17 cellular contexts compared by ENCODE assay signal in the genomic region with DNA sequence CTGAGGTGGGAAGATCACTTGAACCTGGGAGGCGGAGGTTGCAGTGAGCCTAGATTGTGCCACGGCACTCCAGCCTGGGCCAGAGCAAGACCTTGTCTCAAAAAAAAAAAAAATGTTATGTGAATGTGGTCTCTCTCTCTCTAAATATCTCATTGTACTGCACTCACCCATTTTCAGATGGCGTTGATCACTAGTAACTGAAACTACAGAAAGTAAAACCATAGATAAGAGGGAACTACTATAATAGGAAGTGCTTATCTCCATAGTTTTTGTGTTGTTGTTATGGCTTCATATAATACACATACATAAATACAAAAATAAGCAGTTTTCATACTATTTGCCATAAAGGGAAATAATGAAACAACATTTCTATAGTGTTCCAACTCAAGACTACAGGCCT.
"Had no signal": no experiment of that assay in that cellular context is flagged by ENCODE, and none has a peak within 500 bp of the region (broad histone marks: within the 10 kb centered on the region; RNA-seq: fewer than 3 reads in every experiment).

No MANE protein-coding gene starts in this region.

- ATAC-seq: gastrocnemius medialis; left ventricle myocardium superior; natural killer cell; stimulated activated naive B cell treated with anti-CD40 and anti-IgM and Interleukin-4, amounts not matched to agents 10 μg/mL and 1 μg/mL and 100 μg/mL, for 72 hours had no signal

- DNase-seq: activated CD4-positive, alpha-beta memory T cell treated with anti-CD3 and anti-CD28 coated beads, Interleukin-2, amount 10 ng/mL, durations not matched to agents 7 days and 5 days; activated CD4-positive, alpha-beta T cell treated with anti-CD3 and anti-CD28 coated beads, Interleukin-2, amount 10 ng/mL, durations not matched to agents 24 days and 14 days; activated effector memory CD4-positive, alpha-beta T cell treated with anti-CD3 and anti-CD28 coated beads, Interleukin-2, amount 50 U/mL, for 16 hours; activated naive CD4-positive, alpha-beta T cell treated with anti-CD3 and anti-CD28 coated beads, Interleukin-2, amount 10 ng/mL, durations not matched to agents 7 days and 5 days; cerebellar nuclear complex; endodermal cell; esophagus squamous epithelium; gastrocnemius medialis; hippocampal formation; kidney glomerular epithelial cell; left ventricle myocardium superior; mammary epithelial cell; natural killer cell; stimulated activated CD4-positive, alpha-beta T cell treated with anti-CD3 and anti-CD28 coated beads, Interleukin-2, amount 100 ng/mL, for 48 hours; stimulated activated CD8-positive, alpha-beta memory T cell treated with anti-CD3 and anti-CD28 coated beads, Interleukin-4, amount 100 ng/mL, for 48 hours; stimulated activated naive B cell treated with anti-CD40 and anti-IgM and Interleukin-4, amounts not matched to agents 10 μg/mL and 1 μg/mL and 100 μg/mL, for 72 hours; trophoblast cell had no signal
